ENCODE assay signal across 17 cellular contexts in the genomic region with DNA sequence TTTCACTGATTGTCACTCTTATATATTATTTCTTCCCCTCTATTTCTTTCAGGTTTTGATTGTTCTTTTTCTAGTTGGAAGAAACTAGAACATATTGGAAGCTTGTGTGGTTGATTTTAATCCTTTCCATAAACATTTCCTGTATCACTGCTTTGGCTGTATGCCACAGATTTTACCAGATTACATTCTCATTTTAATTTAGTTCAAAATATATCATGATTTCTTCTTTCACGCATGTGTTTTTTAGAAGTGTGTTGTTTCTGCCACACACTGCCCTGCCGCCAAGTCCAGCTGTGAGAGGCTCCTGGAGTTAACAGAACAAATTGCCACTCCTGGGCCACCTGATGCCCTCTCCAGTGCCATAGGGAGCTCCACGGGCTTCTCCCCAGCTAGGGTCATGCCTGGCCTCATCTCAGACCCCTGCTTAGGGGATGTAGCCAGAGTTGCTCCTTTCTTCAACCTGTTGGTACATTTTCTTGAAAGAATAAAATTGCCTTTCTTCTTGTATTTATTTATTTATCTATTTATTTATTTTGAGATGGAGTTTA.
DNase-seq lines count a peak whose midpoint lies in the region; ATAC-seq and TF ChIP-seq lines count a peak whose summit lies in the region.
"Had no signal": no experiment of that assay in that cellular context is flagged by ENCODE, and none has a peak within 500 bp of the region (broad histone marks: within the 10 kb centered on the region; RNA-seq: fewer than 3 reads in every experiment).

No MANE protein-coding gene starts in this region.

- no peak for ATAC-seq in Right ventricle myocardium inferior

- 52% methylated on average over 3 of the region's 3 CpGs for WGBS in esophagus muscularis mucosa
- WGBS in thyroid gland, 2 donors, result 53 to 71% methylated on average over 3 of the region's 3 CpGs

- DNase-seq in NCI-H748 (lab: John Stamatoyannopoulos, UW; ENCODE audit: unreplicated experiment) (peak; percentile 14), NCI-H748 treated with DMSO at 0.1 percent for 48 hours (lab: John Stamatoyannopoulos, UW) (no peak), esophagus muscularis mucosa (ENCODE audit: extremely low spot score) (peak; percentile 39), thyroid gland (peak; percentile 23 to 47), Right ventricle myocardium inferior (ENCODE audit: missing footprints) (no peak), right atrium auricular region (ENCODE audit: low spot score) (no peak)
- DNase-seq in activated CD4-positive, CD25-positive, alpha-beta regulatory T cell treated with anti-CD3 and anti-CD28 coated beads, Interleukin-2, amount 50 U/mL, for 72 hours, result no peak
- DNase-seq: AML-193; Caco-2; CD8-positive, alpha-beta memory T cell; DND-41; GDM1; GM23248 had no signal

- no peak for TF ChIP-seq CTCF in VCaP (conservative IDR thresholded peaks at IDR 0.05)
- no peak for TF ChIP-seq CTCF in esophagus muscularis mucosa (IDR thresholded peaks at IDR 0.05)
- no peak for TF ChIP-seq CTCF in thyroid gland (IDR thresholded peaks at IDR 0.05)
- no peak for TF ChIP-seq CTCF in right atrium auricular region (IDR thresholded peaks at IDR 0.05)

- no peaks in the 10 kb centered on the region for H3K9me3 ChIP-seq in esophagus muscularis mucosa
- H3K9me3 ChIP-seq in thyroid gland, result no peaks in the 10 kb centered on the region
- no peaks in the 10 kb centered on the region for H3K9me3 ChIP-seq in right atrium auricular region
- H3K9me3 ChIP-seq: BLaER1, Caco-2 had no signal

- H3K4me3 ChIP-seq in esophagus muscularis mucosa, result no peak overlapping the region
- H3K4me3 ChIP-seq in thyroid gland (replicated peaks in 1 of 3), result no peak overlapping the region
- H3K4me3 ChIP-seq in right atrium auricular region, result no peak overlapping the region
- H3K4me3 ChIP-seq: BLaER1, GM23248 had no signal

- H3K27ac ChIP-seq in VCaP, result peak overlapping the region; percentile 31; the same call in 1 of the 2 replicates
- H3K27ac ChIP-seq in esophagus muscularis mucosa (replicated peaks in 1 of 4), result no peak overlapping the region
- no peak overlapping the region for H3K27ac ChIP-seq in thyroid gland
- H3K27ac ChIP-seq in right atrium auricular region, result no peak overlapping the region
- H3K27ac ChIP-seq: 22Rv1, BLaER1, GM23248, HL-60 had no signal

- TF ChIP-seq POLR2A in esophagus muscularis mucosa (IDR thresholded peaks at IDR 0.05; ENCODE audit: low read depth) (no peak), thyroid gland (IDR thresholded peaks at IDR 0.05) (no peak)

- H3K4me1 ChIP-seq in esophagus muscularis mucosa (peaks cover 0 to 19% (median 0%) of the 10 kb centered on the region in 4 donors), thyroid gland (peaks cover 12 to 19% of the 10 kb centered on the region in 2 donors), right atrium auricular region (peaks cover 0 to 10% of the 10 kb centered on the region in 2 donors)

- TF ChIP-seq EP300 in esophagus muscularis mucosa (IDR thresholded peaks at IDR 0.05), result no peak

- H3K36me3 ChIP-seq in esophagus muscularis mucosa (no peaks in the 10 kb centered on the region), thyroid gland (no peaks in the 10 kb centered on the region), right atrium auricular region (no peaks in the 10 kb centered on the region)
- H3K36me3 ChIP-seq: BLaER1 had no signal

- H3K27me3 ChIP-seq in esophagus muscularis mucosa (peaks cover 0 to 20% (median 0%) of the 10 kb centered on the region in 4 donors), thyroid gland (no peaks in the 10 kb centered on the region), right atrium auricular region (no peaks in the 10 kb centered on the region)
- H3K27me3 ChIP-seq: BLaER1 had no signal

- intact Hi-C loops in esophagus muscularis mucosa (cut with DNase I), result no loop called here
- intact Hi-C loops in thyroid gland (cut with DNase I), result no loop called here
- intact Hi-C loops in Right ventricle myocardium inferior (cut with DNase I), result no loop called here

Comparison
In these comparisons a context has a peak if more than half of its experiments do, and no peak if none do; other contexts are left out.
1. DNase-seq: peak in NCI-H748 (single experiment), esophagus muscularis mucosa (single experiment) and thyroid gland (2 of 2); none in NCI-H748 treated with DMSO at 0.1 percent for 48 hours (single experiment), Right ventricle myocardium inferior (single experiment), activated CD4-positive, CD25-positive, alpha-beta regulatory T cell treated with anti-CD3 and anti-CD28 coated beads, Interleukin-2, amount 50 U/mL, for 72 hours (single experiment) and right atrium auricular region (single experiment).